In genomic region chr11:23509821-23510220, GRCh38 we compare ENCODE assay signal across 31 cellular contexts.
"Had no signal": no experiment of that assay in that cellular context is flagged by ENCODE, and none has a peak within 500 bp of the region (broad histone marks: within the 10 kb centered on the region; RNA-seq: fewer than 3 reads in every experiment).

No MANE protein-coding gene starts in this region.

- FAIRE-seq: TTC549 had no signal

- DNase-seq: activated B cell treated with CpG ODN at 0.5 μM for 24 hours; activated CD4-positive, alpha-beta memory T cell treated with anti-CD3 and anti-CD28 coated beads for 36 hours; activated CD4-positive, alpha-beta memory T cell treated with anti-CD3 and anti-CD28 coated beads, Interleukin-2, amount 10 ng/mL, durations not matched to agents 7 days and 5 days; activated CD4-positive, alpha-beta T cell treated with anti-CD3 and anti-CD28 coated beads for 1 hour; activated CD4-positive, alpha-beta T cell treated with anti-CD3 and anti-CD28 coated beads for 36 hours; activated CD4-positive, alpha-beta T cell treated with anti-CD3 and anti-CD28 coated beads for 4 hours; activated CD4-positive, alpha-beta T cell treated with anti-CD3 and anti-CD28 coated beads for 48 hours; activated CD4-positive, alpha-beta T cell treated with anti-CD3 and anti-CD28 coated beads, Interleukin-2, amount 10 ng/mL, durations not matched to agents 24 days and 14 days; activated CD4-positive, alpha-beta T cell treated with anti-CD3 and anti-CD28 coated beads, Interleukin-2, amount 10 ng/mL, durations not matched to agents 7 days and 5 days; activated CD4-positive, alpha-beta T cell treated with anti-CD3 and anti-CD28 coated beads, Interleukin-2, amount 50 U/mL, for 1 hour; activated CD4-positive, alpha-beta T cell treated with anti-CD3 and anti-CD28 coated beads, Interleukin-2, amount 50 U/mL, for 4 hours; activated CD4-positive, alpha-beta T cell treated with anti-CD3 and anti-CD28 coated beads, Interleukin-2, amount 50 U/mL, for 48 hours; activated CD4-positive, CD25-positive, alpha-beta regulatory T cell; activated CD4-positive, CD25-positive, alpha-beta regulatory T cell treated with anti-CD3 and anti-CD28 coated beads, Interleukin-2, amount 50 U/mL, for 72 hours; activated CD8-positive, alpha-beta memory T cell treated with anti-CD3 and anti-CD28 coated beads for 24 hours; activated CD8-positive, alpha-beta memory T cell treated with anti-CD3 and anti-CD28 coated beads, Interleukin-2, amount 10 ng/mL, durations not matched to agents 7 days and 5 days; activated CD8-positive, alpha-beta memory T cell treated with anti-CD3 and anti-CD28 coated beads, Interleukin-2, amount 50 U/mL, for 4 hours; activated CD8-positive, alpha-beta memory T cell treated with anti-CD3 and anti-CD28 coated beads, Interleukin-2, amount 50 U/mL, for 48 hours; activated CD8-positive, alpha-beta T cell treated with anti-CD3 and anti-CD28 coated beads for 36 hours; activated CD8-positive, alpha-beta T cell treated with anti-CD3 and anti-CD28 coated beads, Interleukin-2, amount 10 ng/mL, durations not matched to agents 7 days and 5 days; T-cell; T-helper 1 cell; T-helper 17 cell; T-helper 2 cell; T-helper 9 cell; T1000; WERI-Rb-1 had no signal

- H3K27ac ChIP-seq: VCaP, WERI-Rb-1 had no signal

- ATAC-seq: activated CD4-positive, CD25-positive, alpha-beta regulatory T cell treated with anti-CD3 and anti-CD28 coated beads, Interleukin-2, amount 50 U/mL, for 24 hours; activated CD8-positive, alpha-beta memory T cell treated with anti-CD3 and anti-CD28 coated beads, Interleukin-2, amount 10 ng/mL, durations not matched to agents 7 days and 5 days; activated CD8-positive, alpha-beta T cell treated with anti-CD3 and anti-CD28 coated beads for 36 hours; activated CD8-positive, alpha-beta T cell treated with anti-CD3 and anti-CD28 coated beads, Interleukin-2, amount 10 ng/mL, durations not matched to agents 7 days and 5 days; T-cell; T-helper 17 cell; WTC11 had no signal

- H3K36me3 ChIP-seq: WERI-Rb-1 had no signal
